1 cellular context compared by ENCODE assay signal in the genomic region with DNA sequence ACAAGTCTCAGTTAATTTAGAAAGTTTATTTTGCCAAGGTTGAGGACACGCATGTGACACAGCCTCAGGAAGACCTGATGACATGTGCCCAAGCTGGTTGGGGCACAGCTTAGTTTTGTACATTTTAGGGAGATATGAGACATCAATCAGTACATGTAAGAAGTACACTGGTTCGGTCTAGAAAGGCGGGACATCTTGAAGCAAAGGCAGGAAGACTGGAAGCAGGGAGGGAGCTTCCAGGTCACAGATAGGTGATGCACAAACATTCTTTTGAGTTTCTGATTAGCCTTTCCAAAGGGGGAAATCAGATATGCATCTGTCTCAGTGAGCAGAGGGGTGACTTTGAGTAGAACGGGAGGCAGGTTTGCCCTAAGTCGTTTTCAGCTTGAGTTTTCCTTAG.
TF ChIP-seq lines count a peak whose summit lies in the region.

No MANE protein-coding gene starts in this region.

TF ChIP-seq in HepG2, 621 proteins besides CTCF, POLR2A, EP300 and RAD21:
- TF ChIP-seq, protein P1, sequence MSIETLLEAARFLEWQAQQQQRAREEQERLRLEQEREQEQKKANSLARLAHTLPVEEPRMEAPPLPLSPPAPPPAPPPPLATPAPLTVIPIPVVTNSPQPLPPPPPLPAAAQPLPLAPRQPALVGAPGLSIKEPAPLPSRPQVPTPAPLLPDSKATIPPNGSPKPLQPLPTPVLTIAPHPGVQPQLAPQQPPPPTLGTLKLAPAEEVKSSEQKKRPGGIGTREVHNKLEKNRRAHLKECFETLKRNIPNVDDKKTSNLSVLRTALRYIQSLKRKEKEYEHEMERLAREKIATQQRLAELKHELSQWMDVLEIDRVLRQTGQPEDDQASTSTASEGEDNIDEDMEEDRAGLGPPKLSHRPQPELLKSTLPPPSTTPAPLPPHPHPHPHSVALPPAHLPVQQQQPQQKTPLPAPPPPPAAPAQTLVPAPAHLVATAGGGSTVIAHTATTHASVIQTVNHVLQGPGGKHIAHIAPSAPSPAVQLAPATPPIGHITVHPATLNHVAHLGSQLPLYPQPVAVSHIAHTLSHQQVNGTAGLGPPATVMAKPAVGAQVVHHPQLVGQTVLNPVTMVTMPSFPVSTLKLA (IDR thresholded peaks at IDR 0.05) = peak; percentile 73
- TF ChIP-seq, protein P2, sequence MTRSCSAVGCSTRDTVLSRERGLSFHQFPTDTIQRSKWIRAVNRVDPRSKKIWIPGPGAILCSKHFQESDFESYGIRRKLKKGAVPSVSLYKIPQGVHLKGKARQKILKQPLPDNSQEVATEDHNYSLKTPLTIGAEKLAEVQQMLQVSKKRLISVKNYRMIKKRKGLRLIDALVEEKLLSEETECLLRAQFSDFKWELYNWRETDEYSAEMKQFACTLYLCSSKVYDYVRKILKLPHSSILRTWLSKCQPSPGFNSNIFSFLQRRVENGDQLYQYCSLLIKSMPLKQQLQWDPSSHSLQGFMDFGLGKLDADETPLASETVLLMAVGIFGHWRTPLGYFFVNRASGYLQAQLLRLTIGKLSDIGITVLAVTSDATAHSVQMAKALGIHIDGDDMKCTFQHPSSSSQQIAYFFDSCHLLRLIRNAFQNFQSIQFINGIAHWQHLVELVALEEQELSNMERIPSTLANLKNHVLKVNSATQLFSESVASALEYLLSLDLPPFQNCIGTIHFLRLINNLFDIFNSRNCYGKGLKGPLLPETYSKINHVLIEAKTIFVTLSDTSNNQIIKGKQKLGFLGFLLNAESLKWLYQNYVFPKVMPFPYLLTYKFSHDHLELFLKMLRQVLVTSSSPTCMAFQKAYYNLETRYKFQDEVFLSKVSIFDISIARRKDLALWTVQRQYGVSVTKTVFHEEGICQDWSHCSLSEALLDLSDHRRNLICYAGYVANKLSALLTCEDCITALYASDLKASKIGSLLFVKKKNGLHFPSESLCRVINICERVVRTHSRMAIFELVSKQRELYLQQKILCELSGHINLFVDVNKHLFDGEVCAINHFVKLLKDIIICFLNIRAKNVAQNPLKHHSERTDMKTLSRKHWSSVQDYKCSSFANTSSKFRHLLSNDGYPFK (CRISPR knock-in tag; IDR thresholded peaks at IDR 0.05; ENCODE audit: borderline replicate concordance) = no peak
